Comparison of ENCODE assay signal across 11 cellular contexts in genomic region chr10:11147723-11148122, GRCh38.
DNase-seq lines count a peak whose midpoint lies in the region; ATAC-seq and TF ChIP-seq lines count a peak whose summit lies in the region.
"Had no signal": no experiment of that assay in that cellular context is flagged by ENCODE, and none has a peak within 500 bp of the region (broad histone marks: within the 10 kb centered on the region; RNA-seq: fewer than 3 reads in every experiment).

No MANE protein-coding gene starts in this region.

- H3K9me3 ChIP-seq in effector memory CD4-positive, alpha-beta T cell (ENCODE audit: control insufficient read depth, low read length) = no peaks in the 10 kb centered on the region
- H3K9me3 ChIP-seq: BE2C had no signal

- H3K36me3 ChIP-seq in effector memory CD4-positive, alpha-beta T cell (ENCODE audit: control insufficient read depth, insufficient read depth, low read length) = no peaks in the 10 kb centered on the region
- H3K36me3 ChIP-seq: BE2C had no signal

- no peak for DNase-seq in activated T-cell treated with anti-CD3 and anti-CD28 coated beads, Interleukin-2, amount 50 U/mL, for 24 hours
- DNase-seq in activated T-cell treated with anti-CD3 and anti-CD28 coated beads, Interleukin-2, amount 50 U/mL, for 48 hours = no peak
- DNase-seq in NAMALWA (ENCODE audit: low spot score) (peak; percentile 46), omental fat pad (ENCODE audit: low spot score) (no peak), activated gamma-delta T cell treated with Interleukin-2 at 50 U/mL for 16 hours (no peak), AG20443 (ENCODE audit: low spot score) (no peak)
- DNase-seq in effector memory CD4-positive, alpha-beta T cell = no peak
- DNase-seq in stimulated activated naive CD8-positive, alpha-beta T cell treated with anti-CD3 and anti-CD28 coated beads, Interleukin-15, amount 100 ng/mL, for 72 hours = no peak
- DNase-seq: activated CD4-positive, CD25-positive, alpha-beta regulatory T cell; BE2C had no signal

- H3K27ac Mint-ChIP-seq in activated T-cell treated with anti-CD3 and anti-CD28 coated beads, Interleukin-2, amount 50 U/mL, for 24 hours = peak overlapping the region; percentile 93
- peak overlapping the region; percentile 74 to 84 for H3K27ac Mint-ChIP-seq in stimulated activated naive CD8-positive, alpha-beta T cell treated with anti-CD3 and anti-CD28 coated beads, Interleukin-15, amount 100 ng/mL, for 72 hours

- peak overlapping the region; percentile 16 for H3K4me3 ChIP-seq in effector memory CD4-positive, alpha-beta T cell (ENCODE audit: insufficient read depth, low read depth, low read length, poor library complexity, severe bottlenecking)
- H3K4me3 ChIP-seq: K562 had no signal

- no peaks in the 10 kb centered on the region for H3K9me3 Mint-ChIP-seq in activated T-cell treated with anti-CD3 and anti-CD28 coated beads, Interleukin-2, amount 50 U/mL, for 24 hours
- no peaks in the 10 kb centered on the region for H3K9me3 Mint-ChIP-seq in stimulated activated naive CD8-positive, alpha-beta T cell treated with anti-CD3 and anti-CD28 coated beads, Interleukin-15, amount 100 ng/mL, for 72 hours

- H3K27me3 Mint-ChIP-seq in activated T-cell treated with anti-CD3 and anti-CD28 coated beads, Interleukin-2, amount 50 U/mL, for 24 hours = no peaks in the 10 kb centered on the region
- H3K27me3 Mint-ChIP-seq in stimulated activated naive CD8-positive, alpha-beta T cell treated with anti-CD3 and anti-CD28 coated beads, Interleukin-15, amount 100 ng/mL, for 72 hours = no peaks in the 10 kb centered on the region

- H3K27me3 ChIP-seq in effector memory CD4-positive, alpha-beta T cell (replicated peaks; ENCODE audit: control insufficient read depth, insufficient read depth, low read length, poor library complexity, severe bottlenecking) = no peaks in the 10 kb centered on the region
- H3K27me3 ChIP-seq: BE2C had no signal

- peak overlapping the region; percentile 94 for H3K27ac ChIP-seq in effector memory CD4-positive, alpha-beta T cell (ENCODE audit: insufficient read depth, low read length, poor library complexity, severe bottlenecking)

- no peaks in the 10 kb centered on the region for H3K36me3 Mint-ChIP-seq in activated T-cell treated with anti-CD3 and anti-CD28 coated beads, Interleukin-2, amount 50 U/mL, for 24 hours (ENCODE audit: low read depth)

- peak overlapping the region; percentile 74 for H3K4me3 Mint-ChIP-seq in activated T-cell treated with anti-CD3 and anti-CD28 coated beads, Interleukin-2, amount 50 U/mL, for 24 hours
- H3K4me3 Mint-ChIP-seq in stimulated activated naive CD8-positive, alpha-beta T cell treated with anti-CD3 and anti-CD28 coated beads, Interleukin-15, amount 100 ng/mL, for 72 hours = peak overlapping the region; percentile 85 to 86

- ATAC-seq in stimulated activated naive CD8-positive, alpha-beta T cell treated with anti-CD3 and anti-CD28 coated beads, Interleukin-15, amount 100 ng/mL, for 72 hours = peak; percentile 33
- ATAC-seq in omental fat pad (ENCODE audit: low FRiP score) = no peak
- ATAC-seq: K562 had no signal

- no peak for TF ChIP-seq CTCF in omental fat pad (IDR thresholded peaks at IDR 0.05)

- peaks cover 98% of the 10 kb centered on the region for H3K4me1 Mint-ChIP-seq in activated T-cell treated with anti-CD3 and anti-CD28 coated beads, Interleukin-2, amount 50 U/mL, for 24 hours (ENCODE audit: low read depth)
- H3K4me1 Mint-ChIP-seq in stimulated activated naive CD8-positive, alpha-beta T cell treated with anti-CD3 and anti-CD28 coated beads, Interleukin-15, amount 100 ng/mL, for 72 hours = peaks cover 100% of the 10 kb centered on the region

- H3K4me1 ChIP-seq in effector memory CD4-positive, alpha-beta T cell (ENCODE audit: control insufficient read depth, insufficient read depth, low read length, poor library complexity, severe bottlenecking) = peaks cover 86% of the 10 kb centered on the region
- H3K4me1 ChIP-seq: BE2C had no signal
